ENCODE assay signal across 37 cellular contexts in genomic region chr16:52316241-52316640, GRCh38.
"Had no signal": no experiment of that assay in that cellular context is flagged by ENCODE, and none has a peak within 500 bp of the region (broad histone marks: within the 10 kb centered on the region; RNA-seq: fewer than 3 reads in every experiment).

No MANE protein-coding gene starts in this region.

- FAIRE-seq: astrocyte, TTC549 had no signal

- ATAC-seq: activated CD8-positive, alpha-beta T cell treated with anti-CD3 and anti-CD28 coated beads for 36 hours; activated naive CD4-positive, alpha-beta T cell treated with anti-CD3 and anti-CD28 coated beads, Interleukin-2, amount 50 U/mL, for 72 hours; activated T-cell treated with anti-CD3 and anti-CD28 coated beads, Interleukin-2, amount 50 U/mL, for 4 hours; activated T-cell treated with anti-CD3 and anti-CD28 coated beads, Interleukin-2, amount 50 U/mL, for 72 hours; activated T-helper 17 cell treated with anti-CD3 and anti-CD28 coated beads, Interleukin-2, amount 50 U/mL, for 72 hours; body of pancreas had no signal

- DNase-seq: activated B cell treated with CpG ODN at 0.5 μM for 24 hours; activated CD4-positive, alpha-beta memory T cell treated with anti-CD3 and anti-CD28 coated beads for 36 hours; activated CD4-positive, alpha-beta T cell treated with anti-CD3 and anti-CD28 coated beads for 4 hours; activated CD4-positive, alpha-beta T cell treated with anti-CD3 and anti-CD28 coated beads, Interleukin-2, amount 10 ng/mL, durations not matched to agents 24 days and 14 days; activated CD4-positive, alpha-beta T cell treated with anti-CD3 and anti-CD28 coated beads, Interleukin-2, amount 50 U/mL, for 1 hour; activated CD4-positive, alpha-beta T cell treated with anti-CD3 and anti-CD28 coated beads, Interleukin-2, amount 50 U/mL, for 4 hours; activated CD4-positive, CD25-positive, alpha-beta regulatory T cell treated with anti-CD3 and anti-CD28 coated beads, Interleukin-2, amount 50 U/mL, for 72 hours; activated CD8-positive, alpha-beta memory T cell treated with anti-CD3 and anti-CD28 coated beads, Interleukin-2, amount 50 U/mL, for 4 hours; activated CD8-positive, alpha-beta T cell treated with anti-CD3 and anti-CD28 coated beads for 36 hours; activated effector memory CD4-positive, alpha-beta T cell treated with anti-CD3 and anti-CD28 coated beads, Interleukin-2, amount 50 U/mL, for 16 hours; activated gamma-delta T cell treated with Interleukin-2 at 50 U/mL for 16 hours; activated naive CD4-positive, alpha-beta T cell; activated naive CD4-positive, alpha-beta T cell treated with anti-CD3 and anti-CD28 coated beads for 36 hours; activated naive CD4-positive, alpha-beta T cell treated with anti-CD3 and anti-CD28 coated beads, Interleukin-2, amount 50 U/mL, for 16 hours; activated naive CD8-positive, alpha-beta T cell treated with anti-CD3 and anti-CD28 coated beads for 36 hours; activated T-cell treated with anti-CD3 and anti-CD28 coated beads for 4 hours; activated T-cell treated with anti-CD3 and anti-CD28 coated beads, Interleukin-2, amount 50 U/mL, for 1 hour; activated T-cell treated with anti-CD3 and anti-CD28 coated beads, Interleukin-2, amount 50 U/mL, for 4 hours; activated T-cell treated with anti-CD3 and anti-CD28 coated beads, Interleukin-2, amount 50 U/mL, for 72 hours; adrenal gland; amniotic stem cell; aorta; body of pancreas; brain microvascular endothelial cell; central memory CD4-positive, alpha-beta T cell; T-helper 1 cell; T-helper 2 cell; T-helper 9 cell had no signal

- H3K36me3 ChIP-seq: adrenal gland, brain microvascular endothelial cell, breast epithelium had no signal

- H3K27ac Mint-ChIP-seq: activated B cell treated with CpG ODN at 0.5 μM for 24 hours; activated CD4-positive, alpha-beta memory T cell treated with anti-CD3 and anti-CD28 coated beads for 36 hours; activated CD4-positive, alpha-beta T cell treated with anti-CD3 and anti-CD28 coated beads, Interleukin-2, amount 10 ng/mL, durations not matched to agents 24 days and 14 days; activated CD8-positive, alpha-beta T cell treated with anti-CD3 and anti-CD28 coated beads for 36 hours; activated naive CD4-positive, alpha-beta T cell treated with anti-CD3 and anti-CD28 coated beads for 36 hours; activated naive CD4-positive, alpha-beta T cell treated with anti-CD3 and anti-CD28 coated beads, Interleukin-2, amount 50 U/mL, for 72 hours; activated naive CD8-positive, alpha-beta T cell treated with anti-CD3 and anti-CD28 coated beads for 36 hours; activated T-cell treated with anti-CD3 and anti-CD28 coated beads, Interleukin-2, amount 50 U/mL, for 72 hours; activated T-helper 1 cell treated with anti-CD3 and anti-CD28 coated beads, Interleukin-12 subunit alpha, Interleukin-12 subunit beta, Interleukin-2, Interleukin-4 antibody, amounts not matched to agents 30 ng/mL and 10 ng/mL and 1 ng/mL, durations not matched to agents 14 hours and 24 hours and 36 hours; activated T-helper 17 cell treated with anti-CD3 and anti-CD28 coated beads, Interleukin-2, amount 50 U/mL, for 72 hours; T-helper 1 cell treated with Interleukin-12 subunit alpha and Interleukin-12 subunit beta and Interleukin-4 antibody, amounts not matched to agents 30 μg/mL and 1 μg/mL, for 36 hours; T-helper 2 cell treated with Interferon-gamma antibody and Interleukin-4, amounts not matched to agents 5 μg/mL and 100 μg/mL, for 36 hours had no signal

- H3K27me3 ChIP-seq: adrenal gland, body of pancreas, brain microvascular endothelial cell, breast epithelium had no signal

- H3K27ac ChIP-seq: adrenal gland, body of pancreas, brain microvascular endothelial cell, breast epithelium, VCaP had no signal

- H3K36me3 Mint-ChIP-seq: activated CD4-positive, alpha-beta memory T cell treated with anti-CD3 and anti-CD28 coated beads for 36 hours; activated naive CD8-positive, alpha-beta T cell treated with anti-CD3 and anti-CD28 coated beads for 36 hours had no signal

- H3K4me3 ChIP-seq: adrenal gland, body of pancreas, breast epithelium had no signal

- H3K4me1 Mint-ChIP-seq: activated B cell treated with CpG ODN at 0.5 μM for 24 hours; activated CD4-positive, alpha-beta T cell treated with anti-CD3 and anti-CD28 coated beads, Interleukin-2, amount 10 ng/mL, durations not matched to agents 24 days and 14 days; activated naive CD8-positive, alpha-beta T cell treated with anti-CD3 and anti-CD28 coated beads for 36 hours; activated T-helper 17 cell treated with anti-CD3 and anti-CD28 coated beads, Interleukin-2, amount 50 U/mL, for 72 hours had no signal

- H3K4me3 Mint-ChIP-seq: activated B cell treated with CpG ODN at 0.5 μM for 24 hours; activated CD4-positive, alpha-beta memory T cell treated with anti-CD3 and anti-CD28 coated beads for 36 hours; activated CD4-positive, alpha-beta T cell treated with anti-CD3 and anti-CD28 coated beads, Interleukin-2, amount 10 ng/mL, durations not matched to agents 24 days and 14 days; activated CD8-positive, alpha-beta T cell treated with anti-CD3 and anti-CD28 coated beads for 36 hours; activated naive CD4-positive, alpha-beta T cell treated with anti-CD3 and anti-CD28 coated beads for 36 hours; activated naive CD8-positive, alpha-beta T cell treated with anti-CD3 and anti-CD28 coated beads for 36 hours; activated T-cell treated with anti-CD3 and anti-CD28 coated beads, Interleukin-2, amount 50 U/mL, for 4 hours; activated T-cell treated with anti-CD3 and anti-CD28 coated beads, Interleukin-2, amount 50 U/mL, for 72 hours; activated T-helper 1 cell treated with anti-CD3 and anti-CD28 coated beads, Interleukin-12 subunit alpha, Interleukin-12 subunit beta, Interleukin-2, Interleukin-4 antibody, amounts not matched to agents 30 ng/mL and 10 ng/mL and 1 ng/mL, durations not matched to agents 14 hours and 24 hours and 36 hours; activated T-helper 17 cell treated with anti-CD3 and anti-CD28 coated beads, Interleukin-2, amount 50 U/mL, for 72 hours; T-helper 1 cell treated with Interleukin-12 subunit alpha and Interleukin-12 subunit beta and Interleukin-4 antibody, amounts not matched to agents 30 μg/mL and 1 μg/mL, for 36 hours; T-helper 2 cell treated with Interferon-gamma antibody and Interleukin-4, amounts not matched to agents 5 μg/mL and 100 μg/mL, for 36 hours had no signal

- H3K27me3 Mint-ChIP-seq: activated B cell treated with CpG ODN at 0.5 μM for 24 hours; activated CD4-positive, alpha-beta memory T cell treated with anti-CD3 and anti-CD28 coated beads for 36 hours; activated CD4-positive, alpha-beta T cell treated with anti-CD3 and anti-CD28 coated beads, Interleukin-2, amount 10 ng/mL, durations not matched to agents 24 days and 14 days; activated CD8-positive, alpha-beta T cell treated with anti-CD3 and anti-CD28 coated beads for 36 hours; activated naive CD8-positive, alpha-beta T cell treated with anti-CD3 and anti-CD28 coated beads for 36 hours; activated T-helper 17 cell treated with anti-CD3 and anti-CD28 coated beads, Interleukin-2, amount 50 U/mL, for 72 hours had no signal

- H3K4me1 ChIP-seq: adrenal gland, body of pancreas, breast epithelium had no signal

- H3K9me3 ChIP-seq: adrenal gland, body of pancreas, breast epithelium had no signal
